Comparison of ENCODE assay signal across 8 cellular contexts in genomic region chr2:73268831-73269685, GRCh38. TPM values are rescaled to one million over a fixed set of nuclear protein-coding genes. Genes with fewer than 3 reads are reported as not detected.
A peak's percentile ranks its signal among the peaks of the same experiment; 100 is the strongest.
DNase-seq lines count a peak whose midpoint lies in the region; ATAC-seq and TF ChIP-seq lines count a peak whose summit lies in the region.

No MANE protein-coding gene starts in this region.

- no peak overlapping the region for H3K4me3 ChIP-seq in IMR-90 (ENCODE audit: insufficient read depth, low read depth, low read length)

- dilution Hi-C loops in IMR-90 (cut with HindIII; ENCODE audit: low sequenced_read_pairs, unreplicated experiment): no loop called here

- peaks cover 3% of the 10 kb centered on the region; the same call in 1 of the 2 replicates for H3K36me3 ChIP-seq in IMR-90 (ENCODE audit: control insufficient read depth, insufficient read depth, low read length)

- H2BK15ac ChIP-seq in IMR-90 (ENCODE audit: low read depth, low read length): no peak overlapping the region

- H3K4me3 Mint-ChIP-seq in brain: peak overlapping the region; percentile 47 to 81 (median 75)

- no peak overlapping the region for H3K4ac ChIP-seq in IMR-90 (ENCODE audit: low read depth, low read length)

- H3K27ac Mint-ChIP-seq in brain: no peak overlapping the region

- peaks cover 10% of the 10 kb centered on the region; the same call in 1 of the 2 replicates for H4K20me1 ChIP-seq in IMR-90 (ENCODE audit: insufficient read depth, low read length)

- peaks cover 25% of the 10 kb centered on the region for H3K27me3 ChIP-seq in IMR-90 (ENCODE audit: control insufficient read depth, insufficient read depth, low read length)

- peaks cover 6% of the 10 kb centered on the region; the same call in 1 of the 2 replicates for H3K9me1 ChIP-seq in IMR-90 (ENCODE audit: insufficient read depth, low read length)

- peaks cover 48% of the 10 kb centered on the region for H3K27me3 Mint-ChIP-seq in brain

- no peak for TF ChIP-seq POLR2A in IMR-90 (IDR thresholded peaks at IDR 0.05; ENCODE audit: low read depth, low read length)

- no peak overlapping the region for H2BK120ac ChIP-seq in IMR-90 (ENCODE audit: low read depth, low read length)

- no peak overlapping the region for H2AFZ ChIP-seq in IMR-90 (replicated peaks; ENCODE audit: low read length, poor library complexity)

- no peak overlapping the region for H2AK9ac ChIP-seq in IMR-90 (replicated peaks; ENCODE audit: low read depth, low read length, poor library complexity)

- no peak overlapping the region for H4K5ac ChIP-seq in IMR-90 (ENCODE audit: low read depth, low read length)

- TF ChIP-seq CTCF in IMR-90 (conservative IDR thresholded peaks at IDR 0.05; ENCODE audit: low read depth, low read length): peak; percentile 9; the same call in 1 of the 2 replicates
- TF ChIP-seq CTCF in brain (conservative IDR thresholded peaks at IDR 0.05): peak; percentile 14 to 32

- POLR2A ChIA-PET in IMR-90 (lab: Charles Lee; ENCODE audit: unreplicated experiment): no interaction called here

- no peak overlapping the region for H2BK20ac ChIP-seq in IMR-90 (ENCODE audit: low read depth, low read length)

- CTCF ChIA-PET in IMR-90 (lab: Yijun Ruan, JAX): no interaction called here

- H3K9me3 Mint-ChIP-seq in brain: peaks cover 0 to 4% (median 0%) of the 10 kb centered on the region in 5 experiments

- H3K18ac ChIP-seq in IMR-90 (ENCODE audit: low read depth, low read length): no peak overlapping the region

- no peak overlapping the region for H2AK5ac ChIP-seq in IMR-90 (ENCODE audit: low read depth, low read length)

- no peak overlapping the region for H4K8ac ChIP-seq in IMR-90 (ENCODE audit: low read depth in 2 of 2, low read length in 2 of 2)

- H3K9ac ChIP-seq in IMR-90 (ENCODE audit: low read depth, low read length): no peak overlapping the region

- H3K4me1 ChIP-seq in IMR-90 (ENCODE audit: control insufficient read depth, insufficient read depth, low read length): no peaks in the 10 kb centered on the region

- H3K4me2 ChIP-seq in IMR-90 (ENCODE audit: low read depth, low read length): no peak overlapping the region

- in situ Hi-C loops in IMR-90 (cut with MboI; ENCODE audit: low sequenced_read_pairs): no loop called here

- no peak overlapping the region for H3K27ac ChIP-seq in IMR-90 (ENCODE audit: insufficient read depth, low read length)

- no peak overlapping the region for H3K23ac ChIP-seq in IMR-90 (ENCODE audit: low read depth, low read length)

- BruUV-seq in IMR-90 (replicated peaks; lab: Mats Ljungman, UMichigan): no TSS peak

- WGBS in IMR-90 (ENCODE audit: extremely low coverage in 2 of 2, insufficient read length in 1 of 2), 2 experiments: 8% methylated on average over 59 of the region's 113 CpGs; no CpG with 5 or more reads in 1 of the 2 experiments

- no peak overlapping the region for H2BK5ac ChIP-seq in IMR-90 (ENCODE audit: low read depth, low read length, poor library complexity, severe bottlenecking)

- no peak overlapping the region for H3K56ac ChIP-seq in IMR-90 (ENCODE audit: extremely low read depth, insufficient read depth, low read length)

- H3K4me1 Mint-ChIP-seq in brain: peaks cover 24% of the 10 kb centered on the region

- peak; percentile 82 for DNase-seq in DMS 273 (lab: John Stamatoyannopoulos, UW; ENCODE audit: unreplicated experiment)
- no peak for DNase-seq in DMS 273 treated with DMSO at 0.1 percent for 48 hours (lab: John Stamatoyannopoulos, UW)
- DNase-seq in IMR-90: peak; percentile 11
- peak; percentile 38 for DNase-seq in T-helper 22 cell (ENCODE audit: low read depth)
- peak; percentile 82 for DNase-seq in mesenteric fat pad (ENCODE audit: low spot score)
- peak; percentile 38 to 45 for DNase-seq in stimulated activated CD8-positive, alpha-beta memory T cell treated with anti-CD3 and anti-CD28 coated beads, Interleukin-7, amount 100 ng/mL, for 1 hour (ENCODE audit: low read depth in 2 of 2)

- intact Hi-C loops in IMR-90 (cut with micrococcal nuclease): no loop called here

- no peaks in the 10 kb centered on the region for H3K79me1 ChIP-seq in IMR-90 (ENCODE audit: low read depth in 1 of 2, low read length in 2 of 2)

- no peak for TF ChIP-seq RAD21 in IMR-90 (IDR thresholded peaks at IDR 0.05; ENCODE audit: low read length)

- peaks cover 19% of the 10 kb centered on the region for H3K36me3 Mint-ChIP-seq in brain

- no peak overlapping the region for H3K14ac ChIP-seq in IMR-90 (replicated peaks; ENCODE audit: low read depth, low read length)

- peaks cover 2% of the 10 kb centered on the region; the same call in 1 of the 2 replicates for H3K9me3 ChIP-seq in IMR-90 (ENCODE audit: control insufficient read depth, insufficient read depth, low read length)

- ATAC-seq in IMR-90 (ENCODE audit: low read depth) (peak; percentile 62), HG03097 (IDR thresholded peaks at IDR 0.05; ENCODE audit: low FRiP score, unreplicated experiment) (no peak)

- no peak overlapping the region for H4K91ac ChIP-seq in IMR-90 (ENCODE audit: insufficient read depth, low read depth, low read length)

TF ChIP-seq in IMR-90, 13 proteins besides CTCF, POLR2A, EP300 and RAD21:
- TF ChIP-seq, protein P1, sequence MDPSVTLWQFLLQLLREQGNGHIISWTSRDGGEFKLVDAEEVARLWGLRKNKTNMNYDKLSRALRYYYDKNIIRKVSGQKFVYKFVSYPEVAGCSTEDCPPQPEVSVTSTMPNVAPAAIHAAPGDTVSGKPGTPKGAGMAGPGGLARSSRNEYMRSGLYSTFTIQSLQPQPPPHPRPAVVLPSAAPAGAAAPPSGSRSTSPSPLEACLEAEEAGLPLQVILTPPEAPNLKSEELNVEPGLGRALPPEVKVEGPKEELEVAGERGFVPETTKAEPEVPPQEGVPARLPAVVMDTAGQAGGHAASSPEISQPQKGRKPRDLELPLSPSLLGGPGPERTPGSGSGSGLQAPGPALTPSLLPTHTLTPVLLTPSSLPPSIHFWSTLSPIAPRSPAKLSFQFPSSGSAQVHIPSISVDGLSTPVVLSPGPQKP (IDR thresholded peaks at IDR 0.05; ENCODE audit: borderline replicate concordance, low read depth, low read length): no peak
- TF ChIP-seq CEBPB (IDR thresholded peaks at IDR 0.05; ENCODE audit: low read depth, low read length): no peak
- no peak for TF ChIP-seq BHLHE40 (IDR thresholded peaks at IDR 0.05; ENCODE audit: low read depth, low read length)
- TF ChIP-seq MXI1 (IDR thresholded peaks at IDR 0.05; ENCODE audit: borderline replicate concordance, low read depth, low read length): no peak
- TF ChIP-seq SMC3 (IDR thresholded peaks at IDR 0.05; ENCODE audit: low read depth, low read length): no peak
- no peak for TF ChIP-seq CHD1 (IDR thresholded peaks at IDR 0.05; ENCODE audit: low read depth, low read length)
- no peak for TF ChIP-seq RFX5 (IDR thresholded peaks at IDR 0.05; ENCODE audit: low read depth, low read length)
- TF ChIP-seq RCOR1 (IDR thresholded peaks at IDR 0.05; ENCODE audit: insufficient replicate concordance, low read length): no peak
- TF ChIP-seq NFE2L2 (IDR thresholded peaks at IDR 0.05; ENCODE audit: low read depth, low read length): no peak
- no peak for TF ChIP-seq FOS (IDR thresholded peaks at IDR 0.05; ENCODE audit: low read depth, low read length)
TF ChIP-seq in IMR-90: peak in this region for 0.

RNA-seq across cellular contexts. Expression of gene FBXO41, which starts 15.2 kb away (rescaled TPM):
- 0.54 and 0.83 TPM in 2 replicates for total RNA-seq in IMR-90 (2012; rRNA removed)
- polyA plus RNA-seq in IMR-90 (2012; rRNA removed): 3.4 and 3.7 TPM in 2 replicates
- polyA plus RNA-seq in IMR-90 (2012; cell fraction: cytosol; rRNA removed): 1.5 and 2.1 TPM in 2 replicates
- 13.6 and 17.8 TPM in 2 replicates for polyA plus RNA-seq in IMR-90 (2012; cell fraction: nucleus; rRNA removed; ENCODE audit: low replicate concordance)
- polyA plus RNA-seq in brain (ENCODE audit: insufficient read depth, low read depth, low replicate concordance): 19.7 TPM
- total RNA-seq in mesenteric fat pad: 1.7 TPM

RNA-seq across cellular contexts. Expression of gene EGR4, which starts 24.3 kb away (rescaled TPM):
- total RNA-seq in IMR-90 (2012; rRNA removed) (not detected in 2 replicates), mesenteric fat pad (not detected)
- polyA plus RNA-seq in IMR-90 (2012; rRNA removed) (not detected in 2 replicates), brain (ENCODE audit: insufficient read depth, low read depth, low replicate concordance) (0.83 TPM)
- 0.14 TPM in 2 replicates for polyA plus RNA-seq in IMR-90 (2012; cell fraction: cytosol; rRNA removed)
- 0.30 and 0.76 TPM in 2 replicates for polyA plus RNA-seq in IMR-90 (2012; cell fraction: nucleus; rRNA removed; ENCODE audit: low replicate concordance)

RNA-seq across cellular contexts. Expression of gene CCT7, which starts 35.0 kb away (rescaled TPM):
- 557 and 575 TPM in 2 replicates for total RNA-seq in IMR-90 (2012; rRNA removed)
- polyA plus RNA-seq in IMR-90 (2012; rRNA removed): 321 and 329 TPM in 2 replicates
- polyA plus RNA-seq in IMR-90 (2012; cell fraction: cytosol; rRNA removed): 226 and 323 TPM in 2 replicates
- polyA plus RNA-seq in IMR-90 (2012; cell fraction: nucleus; rRNA removed; ENCODE audit: low replicate concordance): 107 and 114 TPM in 2 replicates
- 304 TPM for polyA plus RNA-seq in brain (ENCODE audit: insufficient read depth, low read depth, low replicate concordance)
- total RNA-seq in mesenteric fat pad: 190 TPM

RNA-seq across cellular contexts. Expression of gene PRADC1, which starts 36.0 kb away (rescaled TPM):
- total RNA-seq in IMR-90 (2012; rRNA removed) (13.1 and 14.4 TPM in 2 replicates), mesenteric fat pad (31.1 TPM)
- polyA plus RNA-seq in IMR-90 (2012; rRNA removed) (18.4 and 23.1 TPM in 2 replicates), brain (ENCODE audit: insufficient read depth, low read depth, low replicate concordance) (44.5 TPM)
- polyA plus RNA-seq in IMR-90 (2012; cell fraction: cytosol; rRNA removed): 18.4 and 22.8 TPM in 2 replicates
- polyA plus RNA-seq in IMR-90 (2012; cell fraction: nucleus; rRNA removed; ENCODE audit: low replicate concordance): 5.8 and 9.0 TPM in 2 replicates

RNA-seq across cellular contexts. Expression of gene SMYD5, which starts 55.0 kb away (rescaled TPM):
- total RNA-seq in IMR-90 (2012; rRNA removed): 18.9 and 19.7 TPM in 2 replicates
- polyA plus RNA-seq in IMR-90 (2012; rRNA removed): 16.9 and 17.8 TPM in 2 replicates
- polyA plus RNA-seq in IMR-90 (2012; cell fraction: cytosol; rRNA removed): 10.8 and 12.0 TPM in 2 replicates
- 36.5 and 44.1 TPM in 2 replicates for polyA plus RNA-seq in IMR-90 (2012; cell fraction: nucleus; rRNA removed; ENCODE audit: low replicate concordance)
- 15.5 TPM for polyA plus RNA-seq in brain (ENCODE audit: insufficient read depth, low read depth, low replicate concordance)
- total RNA-seq in mesenteric fat pad: 25.1 TPM
